In genomic region chr2:96554293-96555145, GRCh38 we compare ENCODE assay signal across 8 cellular contexts. TPM values are rescaled to one million over a fixed set of nuclear protein-coding genes. Genes with fewer than 3 reads are reported as not detected.
DNase-seq lines count a peak whose midpoint lies in the region; ATAC-seq, FAIRE-seq and TF ChIP-seq lines count a peak whose summit lies in the region.

No MANE protein-coding gene starts in this region.

- in situ Hi-C loops in HAP-1 (cut with MboI; ENCODE audit: low sequenced_read_pairs): no loop called here

- no peak for FAIRE-seq in D721Med (lab: Jason Lieb, UNC)
- peak; percentile 81 for FAIRE-seq in endothelial cell of umbilical vein (lab: Jason Lieb, UNC)

- no peak overlapping the region for H3K9ac ChIP-seq in endothelial cell of umbilical vein (replicated peaks; ENCODE audit: extremely low read depth, insufficient read depth, low read length)

- H3K36me3 ChIP-seq in HAP-1 (replicated peaks) (no peaks in the 10 kb centered on the region), endothelial cell of umbilical vein (ENCODE audit: control insufficient read depth in 2 of 2, extremely low read depth in 1 of 2, insufficient read depth in 2 of 2, low read length in 2 of 2) (peaks cover 0 to 21% of the 10 kb centered on the region in 2 experiments)

- no peaks in the 10 kb centered on the region for H3K79me2 ChIP-seq in endothelial cell of umbilical vein (ENCODE audit: control insufficient read depth, insufficient read depth, low read length)

- no TSS peak for BruUV-seq in endothelial cell of umbilical vein (replicated peaks; lab: Mats Ljungman, UMichigan)

- H3K27me3 ChIP-seq in HAP-1 (ENCODE audit: low read depth) (no peaks in the 10 kb centered on the region), endothelial cell of umbilical vein (ENCODE audit: control insufficient read depth in 2 of 2, insufficient read depth in 2 of 2, low read length in 2 of 2) (no peaks in the 10 kb centered on the region)

- no peaks in the 10 kb centered on the region for H3K9me1 ChIP-seq in endothelial cell of umbilical vein (replicated peaks; ENCODE audit: control insufficient read depth, extremely low read depth, insufficient read depth, low read length)

- dilution Hi-C loops in endothelial cell of umbilical vein (cut with MboI; ENCODE audit: extremely low pct_ligation_motif_present, low sequenced_read_pairs): no loop called here

- H3K9me3 ChIP-seq in HAP-1 (no peaks in the 10 kb centered on the region), endothelial cell of umbilical vein (replicated peaks; ENCODE audit: control insufficient read depth, insufficient read depth, low read length) (no peaks in the 10 kb centered on the region)

- H3K4me1 ChIP-seq in HAP-1 (no peaks in the 10 kb centered on the region), endothelial cell of umbilical vein (ENCODE audit: control insufficient read depth, extremely low read depth, insufficient read depth, low read length) (no peaks in the 10 kb centered on the region)

- intact Hi-C loops in endothelial cell of umbilical vein (cut with micrococcal nuclease): loop anchor here (1.0 kb wide), 5 partner anchors 16 to 147 kb away; no protein-coding TSS in a partner anchor

- peak; percentile 69 for DNase-seq in D721Med (ENCODE audit: insufficient read length, low spot score)
- DNase-seq in HAP-1 (ENCODE audit: low spot score in 2 of 2): peak; percentile 36 to 77
- DNase-seq in NCI-H748 (lab: John Stamatoyannopoulos, UW; ENCODE audit: unreplicated experiment): peak; percentile 43
- DNase-seq in activated CD8-positive, alpha-beta memory T cell treated with anti-CD3 and anti-CD28 coated beads for 48 hours (ENCODE audit: low read depth in 2 of 3, low spot score in 2 of 3): peak in 2 of 3 experiments; percentile 40 to 60
- DNase-seq in endothelial cell of umbilical vein (ENCODE audit: low read depth, low spot score): peak; percentile 65
- DNase-seq in mucosa of gallbladder (ENCODE audit: low spot score): peak; percentile 59
- DNase-seq in substantia nigra (lab: John Stamatoyannopoulos, UW): peak in 43 of 49 donors; percentile 16 to 80 (median 57)

- no peak overlapping the region for H3K27ac ChIP-seq in endothelial cell of umbilical vein (ENCODE audit: insufficient read depth, low read depth, low read length)
- no peak overlapping the region for H3K27ac ChIP-seq in substantia nigra (ENCODE audit: low read depth, low read length, poor library complexity, severe bottlenecking)

- POLR2A ChIA-PET in endothelial cell of umbilical vein (lab: Charles Lee): interaction anchor here (0.6 to 1.7 kb wide), 2 partner anchors 16 to 23 kb away, joined by 3 to 8 read pairs; no protein-coding TSS in a partner anchor

- TF ChIP-seq POLR2A in endothelial cell of umbilical vein (IDR thresholded peaks at IDR 0.05; ENCODE audit: low read depth, low read length): no peak

- no peak overlapping the region for H3K4me2 ChIP-seq in endothelial cell of umbilical vein (ENCODE audit: insufficient read depth, low read length)

- no peak for ATAC-seq in GM21381 (IDR thresholded peaks at IDR 0.05; ENCODE audit: unreplicated experiment)

- CTCF ChIA-PET in endothelial cell of umbilical vein (lab: Charles Lee): interaction anchor here (0.6 to 11.6 kb wide), 52 partner anchors 10 to 591 kb away, joined by 3 to 130 read pairs (median 4); partner anchors contain the start of genes ARID5A, CNNM3, CNNM4 and ITPRIPL1

- TF ChIP-seq CTCF in D721Med (IDR thresholded peaks at IDR 0.05; ENCODE audit: insufficient read depth, missing control alignments) (peak; percentile 80), endothelial cell of umbilical vein (IDR thresholded peaks at IDR 0.05; ENCODE audit: extremely low read depth in 1 of 2, insufficient read depth in 1 of 2, low read depth in 1 of 2, low read length in 2 of 2) (peak; percentile 91 to 92)

- H3K4me3 ChIP-seq in HAP-1 (no peak overlapping the region), endothelial cell of umbilical vein (replicated peaks in 1 of 3; ENCODE audit: insufficient read depth in 1 of 3, low read depth in 1 of 3, low read length in 3 of 3) (no peak overlapping the region)

- peak overlapping the region; percentile 68 for H2AFZ ChIP-seq in endothelial cell of umbilical vein (ENCODE audit: low read depth, low read length)

- H4K20me1 ChIP-seq in endothelial cell of umbilical vein (replicated peaks; ENCODE audit: control insufficient read depth, extremely low read depth, insufficient read depth, low read length): no peaks in the 10 kb centered on the region

TF ChIP-seq in endothelial cell of umbilical vein, 7 proteins besides CTCF, POLR2A, EP300 and RAD21:
- TF ChIP-seq JUN (IDR thresholded peaks at IDR 0.05; ENCODE audit: borderline replicate concordance, insufficient read depth, insufficient read length, low read depth) (no peak), EZH2 (IDR thresholded peaks at IDR 0.05; ENCODE audit: borderline replicate concordance, low read depth, low read length, severe bottlenecking) (no peak), MAX (IDR thresholded peaks at IDR 0.05; ENCODE audit: insufficient read depth, insufficient read length) (no peak), FOS (IDR thresholded peaks at IDR 0.05; ENCODE audit: borderline replicate concordance, insufficient read depth, low read length) (no peak), GATA2 (IDR thresholded peaks at IDR 0.05; ENCODE audit: insufficient read depth, insufficient read length, low read depth, low read length) (no peak), POLR2AphosphoS5 (IDR thresholded peaks at IDR 0.05; ENCODE audit: insufficient read depth, low read depth, low read length) (no peak), MYC (IDR thresholded peaks at IDR 0.05; ENCODE audit: low read depth, low read length) (no peak)

RNA-seq across cellular contexts. Expression of gene ARID5A, which starts 18.0 kb away (rescaled TPM):
- total RNA-seq in endothelial cell of umbilical vein: 24.7 and 29.0 TPM in 2 replicates
- 18.0 and 24.0 TPM in 2 replicates for polyA plus RNA-seq in endothelial cell of umbilical vein
- 11.9 and 19.8 TPM in 2 replicates for polyA plus RNA-seq in endothelial cell of umbilical vein (2011; cell fraction: cytosol; rRNA removed)
- 31.6 and 44.1 TPM in 2 replicates for polyA plus RNA-seq in endothelial cell of umbilical vein (2011; cell fraction: nucleus; rRNA removed)
- 14.6 and 18.7 TPM in 2 replicates for polyA plus RNA-seq in endothelial cell of umbilical vein (2012)
- 9.5 and 11.3 TPM in 2 replicates for polyA minus RNA-seq in endothelial cell of umbilical vein
- 1.6 TPM for polyA minus RNA-seq in endothelial cell of umbilical vein (2011; cell fraction: cytosol; rRNA and poly(A)+ RNA removed)
- polyA minus RNA-seq in endothelial cell of umbilical vein (2011; cell fraction: nucleus; rRNA and poly(A)+ RNA removed): 11.0 and 22.2 TPM in 2 replicates
- total RNA-seq in mucosa of gallbladder: 30.2 TPM

RNA-seq across cellular contexts. Expression of gene NEURL3, which starts 49.4 kb away (rescaled TPM):
- total RNA-seq in endothelial cell of umbilical vein (not detected in 2 replicates), mucosa of gallbladder (3.7 TPM)
- polyA plus RNA-seq in endothelial cell of umbilical vein: 0.08 TPM in 1 of 2 replicates, not detected in the other
- polyA plus RNA-seq in endothelial cell of umbilical vein (2011; cell fraction: cytosol; rRNA removed): 0.04 and 0.06 TPM in 2 replicates
- polyA plus RNA-seq in endothelial cell of umbilical vein (2011; cell fraction: nucleus; rRNA removed): not detected in 2 replicates
- polyA plus RNA-seq in endothelial cell of umbilical vein (2012): not detected in 2 replicates
- not detected in 2 replicates for polyA minus RNA-seq in endothelial cell of umbilical vein
- polyA minus RNA-seq in endothelial cell of umbilical vein (2011; cell fraction: cytosol; rRNA and poly(A)+ RNA removed): not detected
- not detected in 2 replicates for polyA minus RNA-seq in endothelial cell of umbilical vein (2011; cell fraction: nucleus; rRNA and poly(A)+ RNA removed)
